Comparison of ENCODE assay signal across 8 cellular contexts in the genomic region with DNA sequence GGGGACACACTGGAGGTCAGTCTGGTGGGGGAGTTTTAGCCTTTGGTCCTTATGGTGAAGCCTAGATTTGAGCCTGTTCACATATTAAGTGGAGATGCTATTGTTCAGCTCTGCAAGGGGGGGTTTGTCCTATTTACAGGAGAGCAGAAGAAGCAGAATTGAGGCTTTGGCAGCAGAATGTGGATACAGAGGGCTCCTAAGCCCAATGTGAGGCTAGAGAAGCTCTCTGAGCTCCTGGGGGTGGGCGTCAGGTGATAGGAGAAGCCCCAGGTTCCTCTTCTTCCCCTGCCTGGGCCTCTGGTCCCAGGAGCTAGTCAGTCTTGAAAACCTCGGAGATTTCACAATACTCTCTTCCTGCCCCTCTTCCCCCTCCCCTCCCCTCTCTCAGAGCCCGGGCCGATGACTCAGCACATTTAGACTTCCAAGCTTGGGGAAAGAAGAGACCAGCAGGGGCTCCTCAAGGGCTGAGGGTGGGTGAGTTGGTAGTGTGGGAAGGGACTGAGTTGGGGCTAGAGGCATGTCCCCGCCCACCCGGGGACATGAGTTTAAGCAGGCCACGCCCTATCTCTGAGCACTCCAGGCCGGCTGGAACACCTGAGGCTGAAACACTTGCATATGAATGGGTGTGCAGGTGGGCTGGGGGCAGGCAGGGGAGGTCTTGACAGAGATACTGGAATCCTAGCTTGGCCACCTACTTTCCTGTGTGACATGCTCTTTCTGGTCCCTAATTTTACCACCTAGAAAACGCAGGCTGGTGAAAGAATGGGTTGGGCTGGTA. TPM values are rescaled to one million over a fixed set of nuclear protein-coding genes. Genes with fewer than 3 reads are reported as not detected.
A peak's percentile ranks its signal among the peaks of the same experiment; 100 is the strongest.
DNase-seq lines count a peak whose midpoint lies in the region; ATAC-seq lines count a peak whose summit lies in the region.

No MANE protein-coding gene starts in this region.

- H3K4me1 Mint-ChIP-seq in stimulated activated memory B cell treated with anti-CD40 and anti-IgM and Interleukin-4, amounts not matched to agents 10 μg/mL and 1 μg/mL and 100 μg/mL, for 72 hours: peaks cover 36% of the 10 kb centered on the region

- peak overlapping the region in 1 of 2 donors; percentile 20 for H3K4me3 ChIP-seq in esophagus (ENCODE audit: low read depth in 1 of 2, low read length in 2 of 2)

- H3K27ac Mint-ChIP-seq in stimulated activated memory B cell treated with anti-CD40 and anti-IgM and Interleukin-4, amounts not matched to agents 10 μg/mL and 1 μg/mL and 100 μg/mL, for 72 hours: peak overlapping the region; percentile 75

- H3K36me3 Mint-ChIP-seq in stimulated activated memory B cell treated with anti-CD40 and anti-IgM and Interleukin-4, amounts not matched to agents 10 μg/mL and 1 μg/mL and 100 μg/mL, for 72 hours: peaks cover 20% of the 10 kb centered on the region

- 6 to 18% methylated on average over 9 of the region's 9 CpGs for WGBS in esophagus, 2 donors

- H3K4me3 Mint-ChIP-seq in stimulated activated memory B cell treated with anti-CD40 and anti-IgM and Interleukin-4, amounts not matched to agents 10 μg/mL and 1 μg/mL and 100 μg/mL, for 72 hours: peak overlapping the region; percentile 31

- H3K9me3 Mint-ChIP-seq in stimulated activated memory B cell treated with anti-CD40 and anti-IgM and Interleukin-4, amounts not matched to agents 10 μg/mL and 1 μg/mL and 100 μg/mL, for 72 hours: no peaks in the 10 kb centered on the region

- peaks cover 0 to 5% of the 10 kb centered on the region in 2 donors for H3K4me1 ChIP-seq in esophagus (ENCODE audit: control insufficient read depth in 2 of 2, insufficient read depth in 2 of 2, low read length in 1 of 2)

- no peaks in the 10 kb centered on the region for H3K27me3 ChIP-seq in esophagus (ENCODE audit: control insufficient read depth in 1 of 2, insufficient read depth in 2 of 2, low read length in 2 of 2)

- ATAC-seq in stimulated activated memory B cell treated with anti-CD40 and anti-IgM and Interleukin-4, amounts not matched to agents 10 μg/mL and 1 μg/mL and 100 μg/mL, for 72 hours: no peak

- H3K9me3 ChIP-seq in esophagus (ENCODE audit: control insufficient read depth in 2 of 2, insufficient read depth in 1 of 2, low read depth in 1 of 2, low read length in 1 of 2): no peaks in the 10 kb centered on the region

- DNase-seq in NCI-H748 (lab: John Stamatoyannopoulos, UW; ENCODE audit: unreplicated experiment) (peak; percentile 52), NCI-H748 treated with DMSO at 0.1 percent for 48 hours (lab: John Stamatoyannopoulos, UW) (no peak), NOMO-1 (lab: John Stamatoyannopoulos, UW; ENCODE audit: unreplicated experiment in 2 of 2) (peak; percentile 91 to 94), mucosa of gallbladder (ENCODE audit: low spot score) (peak; percentile 65), NCI-H187 treated with DMSO at 0.1 percent for 48 hours (lab: John Stamatoyannopoulos, UW) (no peak)
- DNase-seq in activated CD8-positive, alpha-beta memory T cell treated with anti-CD3 and anti-CD28 coated beads, Interleukin-2, amount 50 U/mL, for 48 hours: peak; percentile 55

- no peaks in the 10 kb centered on the region for H3K27me3 Mint-ChIP-seq in stimulated activated memory B cell treated with anti-CD40 and anti-IgM and Interleukin-4, amounts not matched to agents 10 μg/mL and 1 μg/mL and 100 μg/mL, for 72 hours

- H3K27ac ChIP-seq in esophagus (ENCODE audit: low read depth in 2 of 2, low read length in 1 of 2): peak overlapping the region; percentile 69 to 77

- peaks cover 0 to 18% of the 10 kb centered on the region in 2 donors for H3K36me3 ChIP-seq in esophagus (ENCODE audit: control insufficient read depth in 2 of 2, insufficient read depth in 2 of 2, low read length in 1 of 2)

RNA-seq across cellular contexts. Expression of a gene that starts 3.4 kb away (rescaled TPM):
- polyA plus RNA-seq in esophagus: 10 to 100 TPM; 20.5 to 20.9 TPM
- 59.5 TPM for total RNA-seq in mucosa of gallbladder

RNA-seq across cellular contexts. Expression of a gene that starts 19.0 kb away (rescaled TPM):
- polyA plus RNA-seq in esophagus: 10 to 100 TPM; 23.1 to 27.9 TPM
- total RNA-seq in mucosa of gallbladder: 18.8 TPM

RNA-seq across cellular contexts. Expression of a gene that starts 34.0 kb away (rescaled TPM):
- polyA plus RNA-seq in esophagus: 1 to 10 TPM; 7.2 to 7.8 TPM
- 41.8 TPM for total RNA-seq in mucosa of gallbladder

RNA-seq across cellular contexts. Expression of a gene that starts 37.7 kb away (rescaled TPM):
- polyA plus RNA-seq in esophagus: 10 to 100 TPM; 18.5 to 22.8 TPM
- 52.7 TPM for total RNA-seq in mucosa of gallbladder

RNA-seq across cellular contexts. Expression of a gene that starts 39.9 kb away (rescaled TPM):
- 10 to 100 TPM; 45.1 to 55.6 TPM for polyA plus RNA-seq in esophagus
- total RNA-seq in mucosa of gallbladder: 65.5 TPM

Comparison
In these comparisons a context has a peak if more than half of its experiments do, and no peak if none do; other contexts are left out.
1. DNase-seq: peak in NCI-H748 (single experiment), NOMO-1 (2 of 2), activated CD8-positive, alpha-beta memory T cell treated with anti-CD3 and anti-CD28 coated beads, Interleukin-2, amount 50 U/mL, for 48 hours (single experiment) and mucosa of gallbladder (single experiment); none in NCI-H748 treated with DMSO at 0.1 percent for 48 hours (single experiment) and NCI-H187 treated with DMSO at 0.1 percent for 48 hours (single experiment).